ENCODE assay signal across 14 cellular contexts in the genomic region with DNA sequence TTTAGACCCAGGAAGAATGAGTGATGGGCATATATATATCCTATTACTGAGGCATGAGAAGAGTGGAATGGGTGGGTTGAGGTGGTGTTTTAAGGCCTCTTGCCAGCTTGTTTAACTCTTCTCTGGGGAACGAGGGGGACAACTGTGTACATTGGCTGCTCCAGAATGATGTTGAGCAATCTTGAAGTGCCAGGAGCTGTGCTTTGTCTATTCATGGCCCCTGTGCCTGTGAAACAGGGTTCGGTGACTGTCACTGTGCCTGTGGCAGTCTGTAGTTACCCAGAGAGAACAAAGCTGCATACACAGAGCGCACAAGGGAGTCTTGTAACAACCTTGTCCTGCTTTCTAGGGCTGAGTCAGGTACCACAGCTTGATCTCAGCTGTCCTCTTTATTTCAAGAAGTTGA. TPM values are rescaled to one million over a fixed set of nuclear protein-coding genes. Genes with fewer than 3 reads are reported as not detected.
DNase-seq lines count a peak whose midpoint lies in the region; ATAC-seq, FAIRE-seq and TF ChIP-seq lines count a peak whose summit lies in the region.
"Had no signal": no experiment of that assay in that cellular context is flagged by ENCODE, and none has a peak within 500 bp of the region (broad histone marks: within the 10 kb centered on the region; RNA-seq: fewer than 3 reads in every experiment).

No MANE protein-coding gene starts in this region.

- peaks cover 29% of the 10 kb centered on the region for H3K4me1 ChIP-seq in CD4-positive, CD25-positive, alpha-beta regulatory T cell (ENCODE audit: control insufficient read depth, insufficient read depth, low read length, poor library complexity, severe bottlenecking)
- peaks cover 12 to 85% of the 10 kb centered on the region in 2 donors for H3K4me1 ChIP-seq in left lung

- no peaks in the 10 kb centered on the region for H3K27me3 Mint-ChIP-seq in CD4-positive, CD25-positive, alpha-beta regulatory T cell
- H3K27me3 Mint-ChIP-seq: activated B cell treated with CpG ODN at 0.5 μM for 24 hours had no signal

- intact Hi-C loops in left lung (cut with DNase I), result no loop called here

- TF ChIP-seq CTCF in left lung (IDR thresholded peaks at IDR 0.05) (no peak), D721Med (IDR thresholded peaks at IDR 0.05; ENCODE audit: insufficient read depth, missing control alignments) (no peak)

- no peak overlapping the region for H3K4me3 ChIP-seq in CD4-positive, CD25-positive, alpha-beta regulatory T cell (ENCODE audit: low read depth, low read length)
- H3K4me3 ChIP-seq in left lung, result no peak overlapping the region
- H3K4me3 ChIP-seq: HAP-1 had no signal

- ATAC-seq in CD4-positive, CD25-positive, alpha-beta regulatory T cell (ENCODE audit: low read depth in 2 of 2), result no peak
- ATAC-seq in left lung (peak; percentile 67), GM18868 (IDR thresholded peaks at IDR 0.05; ENCODE audit: unreplicated experiment) (no peak)

- peaks cover 27% of the 10 kb centered on the region for H3K36me3 Mint-ChIP-seq in CD4-positive, CD25-positive, alpha-beta regulatory T cell

- FAIRE-seq in GM12892 (lab: Jason Lieb, UNC) (no peak), D721Med (lab: Jason Lieb, UNC) (no peak)

- no peaks in the 10 kb centered on the region for H3K27me3 ChIP-seq in CD4-positive, CD25-positive, alpha-beta regulatory T cell (ENCODE audit: control insufficient read depth, insufficient read depth, low read length)
- H3K27me3 ChIP-seq in left lung, result no peaks in the 10 kb centered on the region

- peaks cover 9 to 71% (median 38%) of the 10 kb centered on the region in 4 donors for H3K4me1 Mint-ChIP-seq in CD4-positive, CD25-positive, alpha-beta regulatory T cell

- no peaks in the 10 kb centered on the region for H3K9me3 Mint-ChIP-seq in CD4-positive, CD25-positive, alpha-beta regulatory T cell
- H3K9me3 Mint-ChIP-seq: activated B cell treated with CpG ODN at 0.5 μM for 24 hours had no signal

- DNase-seq in CD4-positive, CD25-positive, alpha-beta regulatory T cell, result no peak
- DNase-seq in NCI-H2029 treated with DMSO at 0.1 percent for 48 hours (lab: John Stamatoyannopoulos, UW) (peak; percentile 14), left lung (no peak), retina (peak; percentile 29), GM12892 (ENCODE audit: insufficient read length) (no peak), COLO829 (ENCODE audit: low spot score) (no peak), D721Med (ENCODE audit: insufficient read length, low spot score) (no peak)
- DNase-seq: activated B cell treated with CpG ODN at 0.5 μM for 24 hours; DMS79 treated with DMSO at 0.1 percent for 48 hours; NCI-H1105 treated with DMSO at 0.1 percent for 48 hours; NCI-H446; stimulated activated naive CD4-positive, alpha-beta T cell treated with Interleukin-2 at 50 U/mL for 16 hours had no signal

- peak overlapping the region; percentile 26 to 94 (median 82) for H3K27ac Mint-ChIP-seq in CD4-positive, CD25-positive, alpha-beta regulatory T cell
- H3K27ac Mint-ChIP-seq: activated B cell treated with CpG ODN at 0.5 μM for 24 hours had no signal

- peaks cover 16% of the 10 kb centered on the region for H3K36me3 ChIP-seq in CD4-positive, CD25-positive, alpha-beta regulatory T cell (ENCODE audit: control insufficient read depth, insufficient read depth, low read length)
- H3K36me3 ChIP-seq in left lung, result peaks cover 0 to 28% of the 10 kb centered on the region in 2 donors
- H3K36me3 ChIP-seq: HAP-1 had no signal

- H3K4me3 Mint-ChIP-seq in CD4-positive, CD25-positive, alpha-beta regulatory T cell, result peak overlapping the region in 1 of 4 donors; percentile 66
- H3K4me3 Mint-ChIP-seq: activated B cell treated with CpG ODN at 0.5 μM for 24 hours had no signal

- no peak for TF ChIP-seq POLR2A in GM12892 (IDR thresholded peaks at IDR 0.05; ENCODE audit: low read depth, low read length)

- H3K27ac ChIP-seq in CD4-positive, CD25-positive, alpha-beta regulatory T cell (ENCODE audit: insufficient read depth, low read length, poor library complexity, severe bottlenecking), result peak overlapping the region; percentile 44
- peak overlapping the region in 1 of 2 donors; percentile 90 for H3K27ac ChIP-seq in left lung

- H3K9me3 ChIP-seq in CD4-positive, CD25-positive, alpha-beta regulatory T cell (ENCODE audit: control insufficient read depth in 2 of 2, low read length in 2 of 2), result no peaks in the 10 kb centered on the region
- H3K9me3 ChIP-seq in left lung, result no peaks in the 10 kb centered on the region
- H3K9me3 ChIP-seq: HAP-1 had no signal

RNA-seq across cellular contexts. Expression of a gene that starts 11.7 kb away (rescaled TPM):
- 42.4 TPM for total RNA-seq in CD4-positive, CD25-positive, alpha-beta regulatory T cell
- 10 to 100 TPM; 22.4 to 33.2 (median 24.9) TPM for polyA plus RNA-seq in CD4-positive, CD25-positive, alpha-beta regulatory T cell
- total RNA-seq in left lung, result 10 to 100 TPM; 68.7 to 87.6 TPM
- polyA plus RNA-seq in GM12892 (2012; ENCODE audit: missing spikeins), result 17.6 TPM

Comparison
In these comparisons a context has a peak if more than half of its experiments do, and no peak if none do; other contexts are left out.
1. DNase-seq: peak in NCI-H2029 treated with DMSO at 0.1 percent for 48 hours (single experiment) and retina (single experiment); none in CD4-positive, CD25-positive, alpha-beta regulatory T cell (0 of 3), left lung (0 of 2), GM12892 (single experiment), COLO829 (single experiment) and D721Med (single experiment).